ENCODE assay signal across 9 cellular contexts in genomic region chr1:38476111-38476783, GRCh38.
DNase-seq lines count a peak whose midpoint lies in the region; ATAC-seq and TF ChIP-seq lines count a peak whose summit lies in the region.
"Had no signal": no experiment of that assay in that cellular context is flagged by ENCODE, and none has a peak within 500 bp of the region (broad histone marks: within the 10 kb centered on the region; RNA-seq: fewer than 3 reads in every experiment).

No MANE protein-coding gene starts in this region.

- intact Hi-C loops in psoas muscle (cut with DNase I), result no loop called here

- H3K36me3 ChIP-seq in RWPE2 (ENCODE audit: low read depth), result no peaks in the 10 kb centered on the region
- H3K36me3 ChIP-seq in iPS-15b (ENCODE audit: control insufficient read depth, insufficient read depth, low read length), result no peaks in the 10 kb centered on the region
- H3K36me3 ChIP-seq in psoas muscle (ENCODE audit: insufficient read depth in 1 of 2, low read depth in 1 of 2), result no peaks in the 10 kb centered on the region

- ATAC-seq in RWPE2 (ENCODE audit: low read depth) (peak; percentile 21; the same call in 1 of the 3 replicates), psoas muscle (no peak), HG03342 (IDR thresholded peaks at IDR 0.05; ENCODE audit: unreplicated experiment) (no peak), GM18873 (IDR thresholded peaks at IDR 0.05; ENCODE audit: low FRiP score, unreplicated experiment) (no peak)

- 5 to 7% (median 6%) methylated on average over 40 to 46 of the region's 46 CpGs for WGBS in psoas muscle, 3 donors

- in situ Hi-C loops in GM13976 (cut with MboI; ENCODE audit: low sequenced_read_pairs, unreplicated experiment), result no loop called here

- H3K4me3 ChIP-seq in RWPE2 (ENCODE audit: severe bottlenecking), result no peak overlapping the region
- peak overlapping the region; percentile 58 for H3K4me3 ChIP-seq in iPS-15b (ENCODE audit: low read depth, low read length)
- H3K4me3 ChIP-seq in psoas muscle, result peak overlapping the region; percentile 18

- DNase-seq in GM13976 (ENCODE audit: low spot score) (peak; percentile 52), RWPE2 (ENCODE audit: low spot score) (no peak), psoas muscle (no peak), SW480 (ENCODE audit: low spot score) (no peak), KG1 (lab: John Stamatoyannopoulos, UW) (no peak)
- DNase-seq: DND-41 had no signal

- no peak overlapping the region for H3K9ac ChIP-seq in iPS-15b (ENCODE audit: low read depth, low read length)

- no peaks in the 10 kb centered on the region for H3K4me1 ChIP-seq in RWPE2 (ENCODE audit: insufficient read depth, poor library complexity, severe bottlenecking)
- H3K4me1 ChIP-seq in iPS-15b (ENCODE audit: control insufficient read depth, insufficient read depth, low read length), result peaks cover 21% of the 10 kb centered on the region
- H3K4me1 ChIP-seq in psoas muscle, result no peaks in the 10 kb centered on the region

- H3K9me3 ChIP-seq in RWPE2 (ENCODE audit: severe bottlenecking), result no peaks in the 10 kb centered on the region
- H3K9me3 ChIP-seq in iPS-15b (ENCODE audit: control insufficient read depth, insufficient read depth, low read length), result no peaks in the 10 kb centered on the region
- H3K9me3 ChIP-seq in psoas muscle, result no peaks in the 10 kb centered on the region

- H3K27me3 ChIP-seq in RWPE2 (ENCODE audit: insufficient read depth, poor library complexity, severe bottlenecking) (peaks cover 48% of the 10 kb centered on the region), iPS-15b (ENCODE audit: control insufficient read depth, insufficient read depth, low read length) (peaks cover 12% of the 10 kb centered on the region), psoas muscle (ENCODE audit: insufficient read depth in 3 of 3, low read length in 2 of 3) (peaks cover 0 to 89% (median 12%) of the 10 kb centered on the region in 3 donors)

- no peak for TF ChIP-seq CTCF in GM13976 (IDR thresholded peaks at IDR 0.05; ENCODE audit: borderline replicate concordance, control extremely low read depth, extremely low read depth, insufficient read depth, missing control alignments)
- TF ChIP-seq CTCF in RWPE2 (IDR thresholded peaks at IDR 0.05; ENCODE audit: poor library complexity, severe bottlenecking), result no peak
- no peak for TF ChIP-seq CTCF in psoas muscle (IDR thresholded peaks at IDR 0.05)

- H3K27ac ChIP-seq in RWPE2 (ENCODE audit: poor library complexity, severe bottlenecking) (no peak overlapping the region), psoas muscle (no peak overlapping the region)
